ENCODE assay signal across 30 cellular contexts in genomic region chr22:29737251-29738117, GRCh38. TPM values are rescaled to one million over a fixed set of nuclear protein-coding genes. Genes with fewer than 3 reads are reported as not detected.
DNase-seq lines count a peak whose midpoint lies in the region; ATAC-seq and TF ChIP-seq lines count a peak whose summit lies in the region.
"Had no signal": no experiment of that assay in that cellular context is flagged by ENCODE, and none has a peak within 500 bp of the region (broad histone marks: within the 10 kb centered on the region; RNA-seq: fewer than 3 reads in every experiment).

No MANE protein-coding gene starts in this region.

- H3K4me3 ChIP-seq in astrocyte of the spinal cord (ENCODE audit: low read depth, low read length): no peak overlapping the region
- H3K4me3 ChIP-seq in left ventricle myocardium inferior: no peak overlapping the region
- H3K4me3 ChIP-seq in upper lobe of right lung: no peak overlapping the region
- H3K4me3 ChIP-seq in Caco-2 (ENCODE audit: low read depth, low read length): no peak overlapping the region
- H3K4me3 ChIP-seq: ascending aorta, HAP-1, lower lobe of right lung had no signal

- no peaks in the 10 kb centered on the region for H3K36me3 Mint-ChIP-seq in Caco-2 (ENCODE audit: insufficient read depth, unreplicated experiment)
- H3K36me3 Mint-ChIP-seq: activated naive CD8-positive, alpha-beta T cell treated with anti-CD3 and anti-CD28 coated beads for 36 hours; natural killer cell treated with Interleukin-12 subunit alpha and Interleukin-12 subunit beta and Interleukin-15 and Interleukin-18, amount 100 ng/mL, for 72 hours had no signal

- no peaks in the 10 kb centered on the region for H3K9me3 Mint-ChIP-seq in Caco-2 (ENCODE audit: unreplicated experiment)
- H3K9me3 Mint-ChIP-seq: activated naive CD8-positive, alpha-beta T cell treated with anti-CD3 and anti-CD28 coated beads for 36 hours; activated T-cell treated with anti-CD3 and anti-CD28 coated beads, Interleukin-2, amount 50 U/mL, for 24 hours; effector memory CD8-positive, alpha-beta T cell; natural killer cell treated with Interleukin-12 subunit alpha and Interleukin-12 subunit beta and Interleukin-15 and Interleukin-18, amount 100 ng/mL, for 72 hours; stimulated activated naive B cell treated with anti-CD40 and anti-IgM and Interleukin-4, amounts not matched to agents 10 μg/mL and 1 μg/mL and 100 μg/mL, for 72 hours had no signal

- H3K27ac Mint-ChIP-seq in Caco-2 (ENCODE audit: unreplicated experiment): no peak overlapping the region
- H3K27ac Mint-ChIP-seq: activated naive CD8-positive, alpha-beta T cell treated with anti-CD3 and anti-CD28 coated beads for 36 hours; activated T-cell treated with anti-CD3 and anti-CD28 coated beads, Interleukin-2, amount 50 U/mL, for 24 hours; natural killer cell treated with Interleukin-12 subunit alpha and Interleukin-12 subunit beta and Interleukin-15 and Interleukin-18, amount 100 ng/mL, for 72 hours; stimulated activated naive B cell treated with anti-CD40 and anti-IgM and Interleukin-4, amounts not matched to agents 10 μg/mL and 1 μg/mL and 100 μg/mL, for 72 hours had no signal

- H3K9me3 ChIP-seq in left ventricle myocardium inferior (replicated peaks) (no peaks in the 10 kb centered on the region), upper lobe of right lung (no peaks in the 10 kb centered on the region), Caco-2 (no peaks in the 10 kb centered on the region)
- H3K9me3 ChIP-seq: ascending aorta, HAP-1, lower lobe of right lung had no signal

- H3K4me1 ChIP-seq in left ventricle myocardium inferior: peaks cover 8% of the 10 kb centered on the region
- H3K4me1 ChIP-seq in upper lobe of right lung: no peaks in the 10 kb centered on the region
- H3K4me1 ChIP-seq in Caco-2: no peaks in the 10 kb centered on the region
- H3K4me1 ChIP-seq: ascending aorta, HAP-1, lower lobe of right lung had no signal

- H3K27me3 ChIP-seq in left ventricle myocardium inferior (ENCODE audit: low read depth) (no peaks in the 10 kb centered on the region), upper lobe of right lung (no peaks in the 10 kb centered on the region), Caco-2 (replicated peaks; ENCODE audit: control insufficient read depth, insufficient read depth, low read length) (no peaks in the 10 kb centered on the region)
- H3K27me3 ChIP-seq: ascending aorta had no signal

- no peaks in the 10 kb centered on the region for H3K27me3 Mint-ChIP-seq in Caco-2 (ENCODE audit: insufficient read depth, unreplicated experiment)
- H3K27me3 Mint-ChIP-seq: activated naive CD8-positive, alpha-beta T cell treated with anti-CD3 and anti-CD28 coated beads for 36 hours; activated T-cell treated with anti-CD3 and anti-CD28 coated beads, Interleukin-2, amount 50 U/mL, for 24 hours; effector memory CD8-positive, alpha-beta T cell; natural killer cell treated with Interleukin-12 subunit alpha and Interleukin-12 subunit beta and Interleukin-15 and Interleukin-18, amount 100 ng/mL, for 72 hours; stimulated activated naive B cell treated with anti-CD40 and anti-IgM and Interleukin-4, amounts not matched to agents 10 μg/mL and 1 μg/mL and 100 μg/mL, for 72 hours had no signal

- no peaks in the 10 kb centered on the region for H3K4me1 Mint-ChIP-seq in Caco-2 (ENCODE audit: low read depth, unreplicated experiment)

- H3K4me3 Mint-ChIP-seq in Caco-2 (ENCODE audit: unreplicated experiment): no peak overlapping the region
- H3K4me3 Mint-ChIP-seq: activated naive CD8-positive, alpha-beta T cell treated with anti-CD3 and anti-CD28 coated beads for 36 hours; activated T-cell treated with anti-CD3 and anti-CD28 coated beads, Interleukin-2, amount 50 U/mL, for 24 hours; effector memory CD8-positive, alpha-beta T cell; natural killer cell treated with Interleukin-12 subunit alpha and Interleukin-12 subunit beta and Interleukin-15 and Interleukin-18, amount 100 ng/mL, for 72 hours; stimulated activated naive B cell treated with anti-CD40 and anti-IgM and Interleukin-4, amounts not matched to agents 10 μg/mL and 1 μg/mL and 100 μg/mL, for 72 hours had no signal

- peak; percentile 60 for DNase-seq in Right ventricle myocardium inferior (ENCODE audit: missing footprints)
- no peak for DNase-seq in cardiac septum (ENCODE audit: low spot score)
- peak; percentile 12 for DNase-seq in astrocyte of the spinal cord (ENCODE audit: low read depth, low spot score)
- peak; percentile 22 for DNase-seq in left ventricle myocardium inferior
- DNase-seq in upper lobe of right lung: peak; percentile 61
- no peak for DNase-seq in DMS 273 treated with DMSO at 0.1 percent for 48 hours (lab: John Stamatoyannopoulos, UW)
- no peak for DNase-seq in OCI-M1 (lab: John Stamatoyannopoulos, UW)
- DNase-seq in Caco-2: no peak
- DNase-seq: activated gamma-delta T cell; activated naive CD8-positive, alpha-beta T cell treated with anti-CD3 and anti-CD28 coated beads for 36 hours; activated T-cell treated with anti-CD3 and anti-CD28 coated beads, Interleukin-2, amount 50 U/mL, for 24 hours; Calu3; effector memory CD8-positive, alpha-beta T cell; lower lobe of right lung; NCI-H1436; NCI-H2081; stimulated activated naive B cell treated with anti-CD40 and anti-IgM and Interleukin-4, amounts not matched to agents 10 μg/mL and 1 μg/mL and 100 μg/mL, for 72 hours; T-helper 1 cell had no signal

- POLR2A ChIA-PET in Caco-2 (lab: Charles Lee): interaction anchor here (0.5 kb wide), 1 partner anchor 96 kb away, joined by 3 read pairs; no protein-coding TSS in a partner anchor

- no TSS peak for BruUV-seq in Caco-2 (replicated peaks; lab: Mats Ljungman, UMichigan)

- CTCF ChIA-PET in Caco-2 (lab: Charles Lee): no interaction called here

- TF ChIP-seq CTCF in astrocyte of the spinal cord (IDR thresholded peaks at IDR 0.05; ENCODE audit: low read depth, low read length): no peak
- no peak for TF ChIP-seq CTCF in left ventricle myocardium inferior (IDR thresholded peaks at IDR 0.05; ENCODE audit: borderline replicate concordance)
- no peak for TF ChIP-seq CTCF in upper lobe of right lung (IDR thresholded peaks at IDR 0.05)
- TF ChIP-seq CTCF in Caco-2 (IDR thresholded peaks at IDR 0.05; ENCODE audit: insufficient read depth in 1 of 2, low read depth in 1 of 2, low read length in 1 of 2, severe bottlenecking in 1 of 2, unreplicated experiment in 1 of 2): no peak

- ATAC-seq in Right ventricle myocardium inferior (peak; percentile 45), upper lobe of right lung (no peak)
- ATAC-seq: effector memory CD8-positive, alpha-beta T cell; HepG2; lower lobe of right lung; natural killer cell treated with Interleukin-12 subunit alpha and Interleukin-12 subunit beta and Interleukin-15 and Interleukin-18, amount 100 ng/mL, for 72 hours; stimulated activated naive B cell treated with anti-CD40 and anti-IgM and Interleukin-4, amounts not matched to agents 10 μg/mL and 1 μg/mL and 100 μg/mL, for 72 hours had no signal

- intact Hi-C loops in Right ventricle myocardium inferior (cut with DNase I) (no loop called here), cardiac septum (cut with DNase I) (no loop called here), left ventricle myocardium inferior (cut with micrococcal nuclease) (no loop called here), upper lobe of right lung (cut with DNase I) (no loop called here), Caco-2 (cut with micrococcal nuclease; ENCODE audit: unreplicated experiment) (no loop called here)

- H3K27ac ChIP-seq in left ventricle myocardium inferior (replicated peaks) (no peak overlapping the region), upper lobe of right lung (no peak overlapping the region)
- H3K27ac ChIP-seq: 22Rv1, ascending aorta, lower lobe of right lung had no signal

- in situ Hi-C loops in astrocyte of the spinal cord (cut with HindIII; ENCODE audit: low sequenced_read_pairs): no loop called here

- H3K36me3 ChIP-seq in left ventricle myocardium inferior: peaks cover 57% of the 10 kb centered on the region
- H3K36me3 ChIP-seq in upper lobe of right lung: peaks cover 20% of the 10 kb centered on the region
- no peaks in the 10 kb centered on the region for H3K36me3 ChIP-seq in Caco-2 (ENCODE audit: control insufficient read depth, insufficient read depth, low read length)
- H3K36me3 ChIP-seq: HAP-1 had no signal

RNA-seq across cellular contexts. Expression of gene CABP7, which starts 17.7 kb away (rescaled TPM):
- total RNA-seq in Right ventricle myocardium inferior: not detected
- not detected for total RNA-seq in cardiac septum
- not detected for total RNA-seq in left ventricle myocardium inferior
- total RNA-seq in upper lobe of right lung: not detected
- not detected in 2 replicates for total RNA-seq in Caco-2 (2022)
- total RNA-seq: ascending aorta, Calu3, epithelial cell of proximal tubule, fibroblast of villous mesenchyme, HepG2, kidney epithelial cell, LHCN-M2, lower lobe of right lung, mucosa of gallbladder, pulmonary artery endothelial cell, skeletal muscle tissue had no signal

RNA-seq across cellular contexts. Expression of gene ZMAT5, which starts 29.3 kb away (rescaled TPM):
- total RNA-seq in Right ventricle myocardium inferior: 21.7 TPM
- 17.1 TPM for total RNA-seq in cardiac septum
- 20.6 TPM for total RNA-seq in left ventricle myocardium inferior
- 16.8 TPM for total RNA-seq in upper lobe of right lung
- 13.0 and 19.7 TPM in 2 replicates for total RNA-seq in Caco-2 (2022)

RNA-seq across cellular contexts. Expression of gene UQCR10, which starts 29.7 kb away (rescaled TPM):
- total RNA-seq in Right ventricle myocardium inferior (381 TPM), cardiac septum (271 TPM), left ventricle myocardium inferior (403 TPM), upper lobe of right lung (86.3 TPM), Caco-2 (2022) (147 and 148 TPM in 2 replicates)

Comparison
In these comparisons a context has a peak if more than half of its experiments do, and no peak if none do; other contexts are left out.
1. DNase-seq: peak in Right ventricle myocardium inferior (single experiment), astrocyte of the spinal cord (single experiment), left ventricle myocardium inferior (single experiment) and upper lobe of right lung (single experiment); none in cardiac septum (single experiment), DMS 273 treated with DMSO at 0.1 percent for 48 hours (single experiment), OCI-M1 (single experiment) and Caco-2 (0 of 2).